ENCODE assay signal across 8 cellular contexts in genomic region chr1:23809751-23810171, GRCh38. TPM values are rescaled to one million over a fixed set of nuclear protein-coding genes. Genes with fewer than 3 reads are reported as not detected.
DNase-seq lines count a peak whose midpoint lies in the region; ATAC-seq and TF ChIP-seq lines count a peak whose summit lies in the region.

No MANE protein-coding gene starts in this region.

- H3K4me3 ChIP-seq in muscle layer of duodenum (ENCODE audit: low read depth in 1 of 2, low read length in 2 of 2), result no peak overlapping the region

- H3K4me3 Mint-ChIP-seq in activated CD8-positive, alpha-beta T cell treated with anti-CD3 and anti-CD28 coated beads for 36 hours, result no peak overlapping the region
- H3K4me3 Mint-ChIP-seq in effector memory CD8-positive, alpha-beta T cell, result no peak overlapping the region
- H3K4me3 Mint-ChIP-seq in stimulated activated naive B cell treated with anti-CD40 and anti-IgM and Interleukin-4, amounts not matched to agents 10 μg/mL and 1 μg/mL and 100 μg/mL, for 72 hours, result no peak overlapping the region

- peaks cover 3% of the 10 kb centered on the region for H3K36me3 Mint-ChIP-seq in activated CD8-positive, alpha-beta T cell treated with anti-CD3 and anti-CD28 coated beads for 36 hours (ENCODE audit: low read depth)
- H3K36me3 Mint-ChIP-seq in effector memory CD8-positive, alpha-beta T cell (ENCODE audit: insufficient read depth), result peaks cover 16% of the 10 kb centered on the region
- peaks cover 16 to 44% of the 10 kb centered on the region in 2 donors for H3K36me3 Mint-ChIP-seq in stimulated activated naive B cell treated with anti-CD40 and anti-IgM and Interleukin-4, amounts not matched to agents 10 μg/mL and 1 μg/mL and 100 μg/mL, for 72 hours

- peak overlapping the region; percentile 60 for H3K27ac ChIP-seq in muscle layer of duodenum (ENCODE audit: low read length)

- H3K36me3 ChIP-seq in muscle layer of duodenum (ENCODE audit: control insufficient read depth in 1 of 2, insufficient read depth in 2 of 2, low read length in 2 of 2), result peaks cover 30 to 47% of the 10 kb centered on the region in 2 donors

- H3K27me3 ChIP-seq in muscle layer of duodenum (ENCODE audit: low read depth, low read length), result no peaks in the 10 kb centered on the region

- H3K9me3 ChIP-seq in muscle layer of duodenum (ENCODE audit: control insufficient read depth in 1 of 2, low read length in 2 of 2), result no peaks in the 10 kb centered on the region

- peaks cover 0 to 10% of the 10 kb centered on the region in 2 donors for H3K4me1 ChIP-seq in muscle layer of duodenum (ENCODE audit: control insufficient read depth in 1 of 2, insufficient read depth in 2 of 2, low read length in 2 of 2)

- peak; percentile 24 for DNase-seq in NK-92 (lab: John Stamatoyannopoulos, UW; ENCODE audit: unreplicated experiment)
- DNase-seq in activated CD8-positive, alpha-beta T cell treated with anti-CD3 and anti-CD28 coated beads for 36 hours, result peak; percentile 88
- DNase-seq in effector memory CD8-positive, alpha-beta T cell, result peak; percentile 81 to 84 (median 82)
- peak; percentile 73 for DNase-seq in stimulated activated naive B cell treated with anti-CD40 and anti-IgM and Interleukin-4, amounts not matched to agents 10 μg/mL and 1 μg/mL and 100 μg/mL, for 72 hours
- no peak for DNase-seq in NCI-H1048 (lab: John Stamatoyannopoulos, UW)

- TF ChIP-seq CTCF in GM12872 (IDR thresholded peaks at IDR 0.05; ENCODE audit: insufficient read depth, low read depth, low read length), result peak; percentile 97
- peak; percentile 79 for TF ChIP-seq CTCF in activated CD8-positive, alpha-beta T cell treated with anti-CD3 and anti-CD28 coated beads for 36 hours (IDR thresholded peaks at IDR 0.05)

- no peak overlapping the region for H3K27ac Mint-ChIP-seq in activated CD8-positive, alpha-beta T cell treated with anti-CD3 and anti-CD28 coated beads for 36 hours
- H3K27ac Mint-ChIP-seq in effector memory CD8-positive, alpha-beta T cell, result no peak overlapping the region
- peak overlapping the region; percentile 42 for H3K27ac Mint-ChIP-seq in stimulated activated naive B cell treated with anti-CD40 and anti-IgM and Interleukin-4, amounts not matched to agents 10 μg/mL and 1 μg/mL and 100 μg/mL, for 72 hours

- H3K9me3 Mint-ChIP-seq in activated CD8-positive, alpha-beta T cell treated with anti-CD3 and anti-CD28 coated beads for 36 hours, result no peaks in the 10 kb centered on the region
- H3K9me3 Mint-ChIP-seq in effector memory CD8-positive, alpha-beta T cell, result no peaks in the 10 kb centered on the region
- H3K9me3 Mint-ChIP-seq in stimulated activated naive B cell treated with anti-CD40 and anti-IgM and Interleukin-4, amounts not matched to agents 10 μg/mL and 1 μg/mL and 100 μg/mL, for 72 hours, result no peaks in the 10 kb centered on the region

- POLR2A ChIA-PET in activated CD8-positive, alpha-beta T cell treated with anti-CD3 and anti-CD28 coated beads for 36 hours (lab: Charles Lee), result interaction anchor here (1.0 to 2.1 kb wide), 3 partner anchors 8 to 170 kb away, joined by 3 to 8 read pairs (median 4); partner anchors contain the start of gene SRSF10

- intact Hi-C loops in activated CD8-positive, alpha-beta T cell treated with anti-CD3 and anti-CD28 coated beads for 36 hours (cut with micrococcal nuclease), result loop anchor here (2.0 kb wide), 1 partner anchor 107 kb away; no protein-coding TSS in a partner anchor

- CTCF ChIA-PET in activated CD8-positive, alpha-beta T cell treated with anti-CD3 and anti-CD28 coated beads for 36 hours (lab: Charles Lee), result interaction anchor here (0.7 to 6.2 kb wide), 40 partner anchors 8 to 282 kb away, joined by 3 to 73 read pairs (median 6); partner anchors contain the start of genes CNR2, FUCA1, GALE and HMGCL

- no peaks in the 10 kb centered on the region for H3K27me3 Mint-ChIP-seq in activated CD8-positive, alpha-beta T cell treated with anti-CD3 and anti-CD28 coated beads for 36 hours
- H3K27me3 Mint-ChIP-seq in effector memory CD8-positive, alpha-beta T cell, result no peaks in the 10 kb centered on the region
- no peaks in the 10 kb centered on the region for H3K27me3 Mint-ChIP-seq in stimulated activated naive B cell treated with anti-CD40 and anti-IgM and Interleukin-4, amounts not matched to agents 10 μg/mL and 1 μg/mL and 100 μg/mL, for 72 hours

- ATAC-seq in HG03520 (IDR thresholded peaks at IDR 0.05; ENCODE audit: unreplicated experiment), result peak; percentile 58
- peak; percentile 96 for ATAC-seq in activated CD8-positive, alpha-beta T cell treated with anti-CD3 and anti-CD28 coated beads for 36 hours
- ATAC-seq in effector memory CD8-positive, alpha-beta T cell (replicated peaks), result peak; percentile 98
- ATAC-seq in stimulated activated naive B cell treated with anti-CD40 and anti-IgM and Interleukin-4, amounts not matched to agents 10 μg/mL and 1 μg/mL and 100 μg/mL, for 72 hours (replicated peaks), result peak; percentile 87 to 89

- H3K4me1 Mint-ChIP-seq in activated CD8-positive, alpha-beta T cell treated with anti-CD3 and anti-CD28 coated beads for 36 hours (ENCODE audit: low read depth), result peaks cover 9% of the 10 kb centered on the region
- peaks cover 12 to 18% of the 10 kb centered on the region in 2 donors for H3K4me1 Mint-ChIP-seq in effector memory CD8-positive, alpha-beta T cell (ENCODE audit: low read depth in 2 of 2)
- peaks cover 35 to 37% of the 10 kb centered on the region in 2 donors for H3K4me1 Mint-ChIP-seq in stimulated activated naive B cell treated with anti-CD40 and anti-IgM and Interleukin-4, amounts not matched to agents 10 μg/mL and 1 μg/mL and 100 μg/mL, for 72 hours

RNA-seq across cellular contexts. Expression of gene GALE, which starts 9.2 kb away (rescaled TPM):
- total RNA-seq in activated CD8-positive, alpha-beta T cell treated with anti-CD3 and anti-CD28 coated beads for 36 hours, result 10 to 100 TPM; 40.7 to 43.6 TPM

RNA-seq across cellular contexts. Expression of gene HMGCL, which starts 15.5 kb away (rescaled TPM):
- total RNA-seq in activated CD8-positive, alpha-beta T cell treated with anti-CD3 and anti-CD28 coated beads for 36 hours, result 10 to 100 TPM; 44.9 to 46.0 TPM

RNA-seq across cellular contexts. Expression of gene LYPLA2, which starts 18.8 kb away (rescaled TPM):
- total RNA-seq in activated CD8-positive, alpha-beta T cell treated with anti-CD3 and anti-CD28 coated beads for 36 hours, result 10 to 100 TPM; 57.0 to 59.2 TPM

RNA-seq across cellular contexts. Expression of gene PITHD1, which starts 31.5 kb away (rescaled TPM):
- total RNA-seq in activated CD8-positive, alpha-beta T cell treated with anti-CD3 and anti-CD28 coated beads for 36 hours, result 10 to 100 TPM; 65.8 to 65.9 TPM

RNA-seq across cellular contexts. Expression of gene FUCA1, which starts 58.3 kb away (rescaled TPM):
- 1 to 10 TPM; 4.6 to 4.8 TPM for total RNA-seq in activated CD8-positive, alpha-beta T cell treated with anti-CD3 and anti-CD28 coated beads for 36 hours
